3 cellular contexts compared by ENCODE assay signal in genomic region chr10:86264481-86265231, GRCh38.
TF ChIP-seq lines count a peak whose summit lies in the region.

No MANE protein-coding gene starts in this region.

TF ChIP-seq in SK-N-SH, 30 proteins besides CTCF, POLR2A, EP300 and RAD21 (continued from another document):
- TF ChIP-seq EZH2phosphoT487 (IDR thresholded peaks at IDR 0.05; ENCODE audit: borderline replicate concordance, low read depth): no peak
- TF ChIP-seq NRF1 (IDR thresholded peaks at IDR 0.05; ENCODE audit: low read depth, low read length): no peak
- TF ChIP-seq USF2 (IDR thresholded peaks at IDR 0.05; ENCODE audit: borderline replicate concordance, low read depth, low read length): no peak
- TF ChIP-seq GATA2 (CRISPR knock-in tag; IDR thresholded peaks at IDR 0.05): no peak
- no peak for TF ChIP-seq GABPA (IDR thresholded peaks at IDR 0.05; ENCODE audit: low read depth)
- TF ChIP-seq, protein P1, sequence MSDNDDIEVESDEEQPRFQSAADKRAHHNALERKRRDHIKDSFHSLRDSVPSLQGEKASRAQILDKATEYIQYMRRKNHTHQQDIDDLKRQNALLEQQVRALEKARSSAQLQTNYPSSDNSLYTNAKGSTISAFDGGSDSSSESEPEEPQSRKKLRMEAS (IDR thresholded peaks at IDR 0.05; ENCODE audit: low read depth): no peak
- no peak for TF ChIP-seq REST (IDR thresholded peaks at IDR 0.05; ENCODE audit: low read depth, low read length)
- TF ChIP-seq CHD2 (IDR thresholded peaks at IDR 0.05; ENCODE audit: low read length, partially characterized antibody): no peak
- TF ChIP-seq JUND (IDR thresholded peaks at IDR 0.05): no peak
- no peak for TF ChIP-seq FOXM1 (IDR thresholded peaks at IDR 0.05; ENCODE audit: low read depth)
- no peak for TF ChIP-seq SIN3A (IDR thresholded peaks at IDR 0.05; ENCODE audit: borderline replicate concordance, low read depth, low read length)
- TF ChIP-seq NFIC (IDR thresholded peaks at IDR 0.05; ENCODE audit: borderline replicate concordance): no peak
- TF ChIP-seq RCOR1 (IDR thresholded peaks at IDR 0.05; ENCODE audit: low read length): no peak
- TF ChIP-seq TEAD4 (IDR thresholded peaks at IDR 0.05; ENCODE audit: borderline replicate concordance, insufficient read depth): no peak
- TF ChIP-seq, protein P2, sequence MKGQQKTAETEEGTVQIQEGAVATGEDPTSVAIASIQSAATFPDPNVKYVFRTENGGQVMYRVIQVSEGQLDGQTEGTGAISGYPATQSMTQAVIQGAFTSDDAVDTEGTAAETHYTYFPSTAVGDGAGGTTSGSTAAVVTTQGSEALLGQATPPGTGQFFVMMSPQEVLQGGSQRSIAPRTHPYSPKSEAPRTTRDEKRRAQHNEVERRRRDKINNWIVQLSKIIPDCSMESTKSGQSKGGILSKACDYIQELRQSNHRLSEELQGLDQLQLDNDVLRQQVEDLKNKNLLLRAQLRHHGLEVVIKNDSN (IDR thresholded peaks at IDR 0.05; ENCODE audit: borderline replicate concordance, low read depth): no peak

TF ChIP-seq in SK-N-SH treated with all-trans-retinoic acid at 6 μM for 48 hours, 23 proteins besides CTCF, POLR2A, EP300 and RAD21 (continued from another document):
- TF ChIP-seq, protein P3, sequence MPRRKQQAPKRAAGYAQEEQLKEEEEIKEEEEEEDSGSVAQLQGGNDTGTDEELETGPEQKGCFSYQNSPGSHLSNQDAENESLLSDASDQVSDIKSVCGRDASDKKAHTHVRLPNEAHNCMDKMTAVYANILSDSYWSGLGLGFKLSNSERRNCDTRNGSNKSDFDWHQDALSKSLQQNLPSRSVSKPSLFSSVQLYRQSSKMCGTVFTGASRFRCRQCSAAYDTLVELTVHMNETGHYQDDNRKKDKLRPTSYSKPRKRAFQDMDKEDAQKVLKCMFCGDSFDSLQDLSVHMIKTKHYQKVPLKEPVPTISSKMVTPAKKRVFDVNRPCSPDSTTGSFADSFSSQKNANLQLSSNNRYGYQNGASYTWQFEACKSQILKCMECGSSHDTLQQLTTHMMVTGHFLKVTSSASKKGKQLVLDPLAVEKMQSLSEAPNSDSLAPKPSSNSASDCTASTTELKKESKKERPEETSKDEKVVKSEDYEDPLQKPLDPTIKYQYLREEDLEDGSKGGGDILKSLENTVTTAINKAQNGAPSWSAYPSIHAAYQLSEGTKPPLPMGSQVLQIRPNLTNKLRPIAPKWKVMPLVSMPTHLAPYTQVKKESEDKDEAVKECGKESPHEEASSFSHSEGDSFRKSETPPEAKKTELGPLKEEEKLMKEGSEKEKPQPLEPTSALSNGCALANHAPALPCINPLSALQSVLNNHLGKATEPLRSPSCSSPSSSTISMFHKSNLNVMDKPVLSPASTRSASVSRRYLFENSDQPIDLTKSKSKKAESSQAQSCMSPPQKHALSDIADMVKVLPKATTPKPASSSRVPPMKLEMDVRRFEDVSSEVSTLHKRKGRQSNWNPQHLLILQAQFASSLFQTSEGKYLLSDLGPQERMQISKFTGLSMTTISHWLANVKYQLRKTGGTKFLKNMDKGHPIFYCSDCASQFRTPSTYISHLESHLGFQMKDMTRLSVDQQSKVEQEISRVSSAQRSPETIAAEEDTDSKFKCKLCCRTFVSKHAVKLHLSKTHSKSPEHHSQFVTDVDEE (CRISPR knock-in tag; IDR thresholded peaks at IDR 0.05): no peak
- TF ChIP-seq OSR1 (CRISPR knock-in tag; IDR thresholded peaks at IDR 0.05) (no peak), SNAI2 (CRISPR knock-in tag; IDR thresholded peaks at IDR 0.05) (no peak), GLIS3 (CRISPR knock-in tag; IDR thresholded peaks at IDR 0.05) (no peak), TCF4 (CRISPR knock-in tag; IDR thresholded peaks at IDR 0.05; ENCODE audit: borderline replicate concordance) (no peak), TOX (CRISPR knock-in tag; IDR thresholded peaks at IDR 0.05; ENCODE audit: borderline replicate concordance) (no peak), ZNF70 (CRISPR knock-in tag; IDR thresholded peaks at IDR 0.05) (no peak), ZFP30 (CRISPR knock-in tag; IDR thresholded peaks at IDR 0.05) (no peak), CSRNP3 (CRISPR knock-in tag; IDR thresholded peaks at IDR 0.05) (no peak), RARB (CRISPR knock-in tag; IDR thresholded peaks at IDR 0.05) (no peak), ESRRG (CRISPR knock-in tag; IDR thresholded peaks at IDR 0.05) (no peak), ZFP3 (CRISPR knock-in tag; IDR thresholded peaks at IDR 0.05) (no peak), ISL1 (CRISPR knock-in tag; IDR thresholded peaks at IDR 0.05) (no peak), ARNTL (CRISPR knock-in tag; IDR thresholded peaks at IDR 0.05; ENCODE audit: borderline replicate concordance, low read depth) (no peak)
- TF ChIP-seq, protein P4, sequence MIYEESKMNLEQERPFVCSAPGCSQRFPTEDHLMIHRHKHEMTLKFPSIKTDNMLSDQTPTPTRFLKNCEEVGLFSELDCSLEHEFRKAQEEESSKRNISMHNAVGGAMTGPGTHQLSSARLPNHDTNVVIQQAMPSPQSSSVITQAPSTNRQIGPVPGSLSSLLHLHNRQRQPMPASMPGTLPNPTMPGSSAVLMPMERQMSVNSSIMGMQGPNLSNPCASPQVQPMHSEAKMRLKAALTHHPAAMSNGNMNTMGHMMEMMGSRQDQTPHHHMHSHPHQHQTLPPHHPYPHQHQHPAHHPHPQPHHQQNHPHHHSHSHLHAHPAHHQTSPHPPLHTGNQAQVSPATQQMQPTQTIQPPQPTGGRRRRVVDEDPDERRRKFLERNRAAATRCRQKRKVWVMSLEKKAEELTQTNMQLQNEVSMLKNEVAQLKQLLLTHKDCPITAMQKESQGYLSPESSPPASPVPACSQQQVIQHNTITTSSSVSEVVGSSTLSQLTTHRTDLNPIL (CRISPR knock-in tag; IDR thresholded peaks at IDR 0.05; ENCODE audit: low read depth): no peak
- TF ChIP-seq, protein P5, sequence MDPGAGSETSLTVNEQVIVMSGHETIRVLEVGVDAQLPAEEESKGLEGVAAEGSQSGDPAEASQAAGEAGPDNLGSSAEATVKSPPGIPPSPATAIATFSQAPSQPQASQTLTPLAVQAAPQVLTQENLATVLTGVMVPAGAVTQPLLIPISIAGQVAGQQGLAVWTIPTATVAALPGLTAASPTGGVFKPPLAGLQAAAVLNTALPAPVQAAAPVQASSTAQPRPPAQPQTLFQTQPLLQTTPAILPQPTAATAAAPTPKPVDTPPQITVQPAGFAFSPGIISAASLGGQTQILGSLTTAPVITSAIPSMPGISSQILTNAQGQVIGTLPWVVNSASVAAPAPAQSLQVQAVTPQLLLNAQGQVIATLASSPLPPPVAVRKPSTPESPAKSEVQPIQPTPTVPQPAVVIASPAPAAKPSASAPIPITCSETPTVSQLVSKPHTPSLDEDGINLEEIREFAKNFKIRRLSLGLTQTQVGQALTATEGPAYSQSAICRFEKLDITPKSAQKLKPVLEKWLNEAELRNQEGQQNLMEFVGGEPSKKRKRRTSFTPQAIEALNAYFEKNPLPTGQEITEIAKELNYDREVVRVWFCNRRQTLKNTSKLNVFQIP (CRISPR knock-in tag; IDR thresholded peaks at IDR 0.05; ENCODE audit: borderline replicate concordance, low read depth): no peak

TF ChIP-seq in neural cell, 6 proteins besides CTCF, POLR2A, EP300 and RAD21 (continued from another document):
- TF ChIP-seq EZH2 (IDR thresholded peaks at IDR 0.05; ENCODE audit: borderline replicate concordance, insufficient read depth, low read length, poor library complexity, severe bottlenecking): no peak
- no peak for TF ChIP-seq SMC3 (conservative IDR thresholded peaks at IDR 0.05; ENCODE audit: poor library complexity)
- no peak for TF ChIP-seq MXI1 (conservative IDR thresholded peaks at IDR 0.05; ENCODE audit: poor library complexity, severe bottlenecking)
